ENCODE assay signal across 1 cellular context in genomic region chr5:168528521-168529360, GRCh38.
TF ChIP-seq lines count a peak whose summit lies in the region.

FBLL1 (plus strand) TSS chr5:168529305; CDS start chr5:168529505, 200 bp downstream.

TF ChIP-seq in HepG2, 621 proteins besides CTCF, POLR2A, EP300 and RAD21 (continued from another document and continues in another):
- peak in 1 of 2 experiments; percentile 69; a peak in 2 of 4 replicates for TF ChIP-seq ATF4 (CRISPR knock-in tag; IDR thresholded peaks at IDR 0.05)
- TF ChIP-seq IRF9 (CRISPR knock-in tag; IDR thresholded peaks at IDR 0.05; ENCODE audit: borderline replicate concordance): no peak
- TF ChIP-seq ZNF768 (CRISPR knock-in tag; IDR thresholded peaks at IDR 0.05): no peak
- TF ChIP-seq CHCHD3 (CRISPR knock-in tag; IDR thresholded peaks at IDR 0.05): no peak
- TF ChIP-seq NONO (IDR thresholded peaks at IDR 0.05): no peak
- TF ChIP-seq NONO (CRISPR knock-in tag; conservative IDR thresholded peaks at IDR 0.05): no peak
- no peak for TF ChIP-seq KIAA2018 (CRISPR knock-in tag; IDR thresholded peaks at IDR 0.05; ENCODE audit: borderline replicate concordance)
- TF ChIP-seq ZFP1 (CRISPR knock-in tag; IDR thresholded peaks at IDR 0.05): no peak
- TF ChIP-seq RFXANK (CRISPR knock-in tag; IDR thresholded peaks at IDR 0.05): no peak
- 0 out of 2 replicates have a peak, but pooled peaks have one; percentile 59 for TF ChIP-seq ERF (CRISPR knock-in tag; IDR thresholded peaks at IDR 0.05)
- TF ChIP-seq FOXP1 (IDR thresholded peaks at IDR 0.05): no peak
- no peak for TF ChIP-seq FOXP1 (CRISPR knock-in tag; IDR thresholded peaks at IDR 0.05)
- no peak for TF ChIP-seq CHD2 (IDR thresholded peaks at IDR 0.05; ENCODE audit: low read depth, low read length)
- peak; percentile 55; the same call in 1 of the 2 replicates for TF ChIP-seq ZNF446 (CRISPR knock-in tag; IDR thresholded peaks at IDR 0.05)
- no peak for TF ChIP-seq ZSCAN29 (CRISPR knock-in tag; conservative IDR thresholded peaks at IDR 0.05)
- 0 out of 2 replicates have a peak, but pooled peaks have one; percentile 39 for TF ChIP-seq HMGXB3 (CRISPR knock-in tag; IDR thresholded peaks at IDR 0.05; ENCODE audit: borderline replicate concordance)
- TF ChIP-seq CSRNP2 (CRISPR knock-in tag; conservative IDR thresholded peaks at IDR 0.05; ENCODE audit: low read depth): no peak
- no peak; the same call in 1 of the 2 replicates for TF ChIP-seq MLXIP (CRISPR knock-in tag; IDR thresholded peaks at IDR 0.05; ENCODE audit: borderline replicate concordance)
- TF ChIP-seq ZNF790 (CRISPR knock-in tag; IDR thresholded peaks at IDR 0.05; ENCODE audit: borderline replicate concordance): 0 out of 2 replicates have a peak, but pooled peaks have one; percentile 37
- no peak for TF ChIP-seq ZBTB1 (CRISPR knock-in tag; IDR thresholded peaks at IDR 0.05; ENCODE audit: borderline replicate concordance)
- no peak for TF ChIP-seq EEA1 (CRISPR knock-in tag; IDR thresholded peaks at IDR 0.05; ENCODE audit: borderline replicate concordance)
- 0 out of 2 replicates have a peak, but pooled peaks have one; percentile 28 for TF ChIP-seq ZNF512 (CRISPR knock-in tag; IDR thresholded peaks at IDR 0.05)
- TF ChIP-seq ETV6 (CRISPR knock-in tag; conservative IDR thresholded peaks at IDR 0.05): no peak
- no peak for TF ChIP-seq ZNF260 (CRISPR knock-in tag; IDR thresholded peaks at IDR 0.05; ENCODE audit: borderline replicate concordance, low read depth)
- TF ChIP-seq DZIP1 (CRISPR knock-in tag; IDR thresholded peaks at IDR 0.05): no peak
- no peak for TF ChIP-seq SRSF4 (IDR thresholded peaks at IDR 0.05; ENCODE audit: low read depth, low read length, poor library complexity, severe bottlenecking)
- no peak for TF ChIP-seq ZMYM3 (CRISPR knock-in tag; IDR thresholded peaks at IDR 0.05)
- TF ChIP-seq TSC22D2 (CRISPR knock-in tag; IDR thresholded peaks at IDR 0.05; ENCODE audit: borderline replicate concordance): 0 out of 2 replicates have a peak, but pooled peaks have one; percentile 30
